Comparison of ENCODE assay signal across 10 cellular contexts in the genomic region with DNA sequence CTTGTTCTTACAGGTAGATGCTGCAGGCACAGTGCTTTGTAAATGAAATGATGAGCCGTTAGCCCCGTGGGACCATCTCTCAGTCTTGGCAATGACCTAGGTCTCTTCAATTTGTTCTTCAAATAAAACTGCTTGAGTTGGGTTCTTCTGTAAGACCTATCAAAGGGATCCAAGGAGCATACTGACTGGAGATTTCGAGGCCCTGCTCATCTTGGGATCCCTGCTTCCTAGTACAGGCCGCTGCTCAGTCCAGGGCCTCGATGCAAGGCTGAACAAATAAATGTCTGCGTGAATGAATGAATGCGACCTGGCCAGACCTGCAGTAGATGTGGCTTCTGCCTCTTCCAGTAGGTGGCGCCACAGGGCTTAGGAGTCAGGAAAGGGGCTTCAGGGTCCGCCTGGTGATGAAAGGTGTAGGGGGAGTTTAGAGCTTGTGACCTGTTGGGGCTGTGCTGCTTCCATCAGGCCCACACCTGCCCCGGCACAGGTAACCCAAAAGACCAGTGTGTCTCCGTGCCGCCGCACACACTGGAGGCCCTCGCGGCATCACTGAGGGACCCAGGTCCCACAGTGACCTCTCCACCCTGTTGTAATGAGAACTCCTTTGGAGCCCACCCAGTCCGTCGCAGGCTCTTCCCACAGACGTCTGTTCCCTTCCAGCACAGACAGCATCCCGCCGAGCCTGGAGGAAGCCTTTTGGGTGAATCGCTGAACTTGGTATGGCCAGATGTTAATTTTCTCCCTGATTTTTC. TPM values are rescaled to one million over a fixed set of nuclear protein-coding genes. Genes with fewer than 3 reads are reported as not detected.
DNase-seq lines count a peak whose midpoint lies in the region; ATAC-seq and TF ChIP-seq lines count a peak whose summit lies in the region.
"Had no signal": no experiment of that assay in that cellular context is flagged by ENCODE, and none has a peak within 500 bp of the region (broad histone marks: within the 10 kb centered on the region; RNA-seq: fewer than 3 reads in every experiment).

No MANE protein-coding gene starts in this region.

- H4K91ac ChIP-seq in IMR-90 (ENCODE audit: insufficient read depth, low read depth, low read length): no peak overlapping the region

- in situ Hi-C loops in IMR-90 (cut with MboI; ENCODE audit: low sequenced_read_pairs): loop anchor here (5.0 to 10.0 kb wide), 2 partner anchors 225 to 528 kb away; no protein-coding TSS in a partner anchor

- H2AK9ac ChIP-seq in IMR-90 (replicated peaks; ENCODE audit: low read depth, low read length, poor library complexity): peak overlapping the region; percentile 70

- H2AK5ac ChIP-seq in IMR-90 (ENCODE audit: low read depth, low read length): peak overlapping the region; percentile 63

- H3K56ac ChIP-seq in IMR-90 (ENCODE audit: extremely low read depth, insufficient read depth, low read length): no peak overlapping the region

- TF ChIP-seq CTCF in IMR-90 (conservative IDR thresholded peaks at IDR 0.05; ENCODE audit: low read depth, low read length) (peak; percentile 71), lower lobe of right lung (IDR thresholded peaks at IDR 0.05) (peak; percentile 71)

- H2AFZ ChIP-seq in IMR-90 (replicated peaks; ENCODE audit: low read length, poor library complexity): peak overlapping the region; percentile 18

- TF ChIP-seq POLR2A in IMR-90 (IDR thresholded peaks at IDR 0.05; ENCODE audit: low read depth, low read length): no peak

- H4K8ac ChIP-seq in IMR-90 (ENCODE audit: low read depth in 2 of 2, low read length in 2 of 2): no peak overlapping the region

- H3K4ac ChIP-seq in IMR-90 (ENCODE audit: low read depth, low read length): 0 out of 2 replicates have a peak overlapping the region, but pooled peaks have one; percentile 9

- WGBS in IMR-90 (ENCODE audit: extremely low coverage in 2 of 2, insufficient read length in 1 of 2), 2 experiments: 82% methylated on average over 10 of the region's 21 CpGs; no CpG with 5 or more reads in 1 of the 2 experiments

- H2BK15ac ChIP-seq in IMR-90 (ENCODE audit: low read depth, low read length): no peak overlapping the region

- H3K14ac ChIP-seq in IMR-90 (replicated peaks; ENCODE audit: low read depth, low read length): no peak overlapping the region

- POLR2A ChIA-PET in IMR-90 (lab: Charles Lee; ENCODE audit: unreplicated experiment): no interaction called here

- H3K4me3 ChIP-seq in IMR-90 (ENCODE audit: insufficient read depth, low read depth, low read length) (no peak overlapping the region), lower lobe of right lung (no peak overlapping the region)
- H3K4me3 ChIP-seq: skin epidermis had no signal

- H3K18ac ChIP-seq in IMR-90 (ENCODE audit: low read depth, low read length): no peak overlapping the region

- ATAC-seq in IMR-90 (ENCODE audit: low read depth) (no peak), lower lobe of right lung (no peak)
- ATAC-seq: T-helper 17 cell had no signal

- H4K20me1 ChIP-seq in IMR-90 (ENCODE audit: insufficient read depth, low read length): peaks cover 14% of the 10 kb centered on the region; the same call in 1 of the 2 replicates

- H3K36me3 ChIP-seq in IMR-90 (ENCODE audit: control insufficient read depth, insufficient read depth, low read length) (no peaks in the 10 kb centered on the region), lower lobe of right lung (no peaks in the 10 kb centered on the region)

- no peaks in the 10 kb centered on the region for H3K9me3 ChIP-seq in IMR-90 (ENCODE audit: control insufficient read depth, insufficient read depth, low read length)
- no peaks in the 10 kb centered on the region for H3K9me3 ChIP-seq in lower lobe of right lung

- no TSS peak for BruUV-seq in IMR-90 (replicated peaks; lab: Mats Ljungman, UMichigan)

- H2BK120ac ChIP-seq in IMR-90 (ENCODE audit: low read depth, low read length): peak overlapping the region; percentile 16; the same call in 1 of the 2 replicates

- DNase-seq in DMS 273 treated with DMSO at 0.1 percent for 48 hours (lab: John Stamatoyannopoulos, UW) (peak; percentile 7), IMR-90 (peak; percentile 62), RPMI8226 (peak; percentile 45), dedifferentiated amniotic fluid mesenchymal stem cell (ENCODE audit: extremely low spot score) (peak; percentile 39), lower lobe of right lung (peak; percentile 57), hippocampal formation (lab: John Stamatoyannopoulos, UW) (no peak), DMS153 treated with DMSO at 0.1 percent for 48 hours (lab: John Stamatoyannopoulos, UW; ENCODE audit: unreplicated experiment) (no peak)

- peaks cover 4% of the 10 kb centered on the region; the same call in 1 of the 2 replicates for H3K9me1 ChIP-seq in IMR-90 (ENCODE audit: insufficient read depth, low read length)

- peaks cover 5% of the 10 kb centered on the region; the same call in 1 of the 2 replicates for H3K4me1 ChIP-seq in IMR-90 (ENCODE audit: control insufficient read depth, insufficient read depth, low read length)
- peaks cover 5% of the 10 kb centered on the region for H3K4me1 ChIP-seq in lower lobe of right lung

- no peak overlapping the region for H2BK5ac ChIP-seq in IMR-90 (ENCODE audit: low read depth, low read length, poor library complexity, severe bottlenecking)

- H3K4me2 ChIP-seq in IMR-90 (ENCODE audit: low read depth, low read length): no peak overlapping the region

- H3K27ac ChIP-seq in IMR-90 (ENCODE audit: insufficient read depth, low read length): no peak overlapping the region
- no peak overlapping the region for H3K27ac ChIP-seq in lower lobe of right lung
- peak overlapping the region; percentile 13 for H3K27ac ChIP-seq in temporal lobe (ENCODE audit: low read depth, low read length)
- H3K27ac ChIP-seq: skin epidermis had no signal

- H4K5ac ChIP-seq in IMR-90 (ENCODE audit: low read depth, low read length): no peak overlapping the region

- CTCF ChIA-PET in IMR-90 (lab: Yijun Ruan, JAX): no interaction called here

- peak; percentile 91 for TF ChIP-seq RAD21 in IMR-90 (IDR thresholded peaks at IDR 0.05; ENCODE audit: low read length)

- no peak overlapping the region for H3K9ac ChIP-seq in IMR-90 (ENCODE audit: low read depth, low read length)

- H2BK20ac ChIP-seq in IMR-90 (ENCODE audit: low read depth, low read length): no peak overlapping the region

- dilution Hi-C loops in IMR-90 (cut with HindIII; ENCODE audit: low sequenced_read_pairs, unreplicated experiment): no loop called here

- H3K27me3 ChIP-seq in IMR-90 (ENCODE audit: control insufficient read depth, insufficient read depth, low read length) (no peaks in the 10 kb centered on the region; the same call in 1 of the 2 replicates), lower lobe of right lung (ENCODE audit: low read depth) (peaks cover 39% of the 10 kb centered on the region)

- H3K79me1 ChIP-seq in IMR-90 (ENCODE audit: low read depth in 1 of 2, low read length in 2 of 2): peaks cover 8 to 52% of the 10 kb centered on the region in 2 experiments; a peak in 3 of 4 replicates

- H3K23ac ChIP-seq in IMR-90 (ENCODE audit: low read depth, low read length): no peak overlapping the region

- intact Hi-C loops in IMR-90 (cut with micrococcal nuclease) (loop anchor here (1.0 to 2.0 kb wide), 4 partner anchors 216 to 526 kb away; no protein-coding TSS in a partner anchor), lower lobe of right lung (cut with DNase I) (no loop called here)

TF ChIP-seq in IMR-90, 13 proteins besides CTCF, POLR2A, EP300 and RAD21:
- no peak for TF ChIP-seq RCOR1 (IDR thresholded peaks at IDR 0.05; ENCODE audit: insufficient replicate concordance, low read length)
- peak; percentile 78 for TF ChIP-seq SMC3 (IDR thresholded peaks at IDR 0.05; ENCODE audit: low read depth, low read length)
- TF ChIP-seq, protein P1, sequence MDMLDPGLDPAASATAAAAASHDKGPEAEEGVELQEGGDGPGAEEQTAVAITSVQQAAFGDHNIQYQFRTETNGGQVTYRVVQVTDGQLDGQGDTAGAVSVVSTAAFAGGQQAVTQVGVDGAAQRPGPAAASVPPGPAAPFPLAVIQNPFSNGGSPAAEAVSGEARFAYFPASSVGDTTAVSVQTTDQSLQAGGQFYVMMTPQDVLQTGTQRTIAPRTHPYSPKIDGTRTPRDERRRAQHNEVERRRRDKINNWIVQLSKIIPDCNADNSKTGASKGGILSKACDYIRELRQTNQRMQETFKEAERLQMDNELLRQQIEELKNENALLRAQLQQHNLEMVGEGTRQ (IDR thresholded peaks at IDR 0.05; ENCODE audit: low read depth, low read length): no peak
- TF ChIP-seq CHD1 (IDR thresholded peaks at IDR 0.05; ENCODE audit: low read depth, low read length): no peak
- no peak for TF ChIP-seq CEBPB (IDR thresholded peaks at IDR 0.05; ENCODE audit: low read depth, low read length)
- no peak for TF ChIP-seq MAFK (IDR thresholded peaks at IDR 0.05; ENCODE audit: low read depth, low read length)

RNA-seq across cellular contexts. Expression of a gene that starts 4.4 kb away (rescaled TPM):
- total RNA-seq in IMR-90 (2012; rRNA removed) (1.6 and 1.9 TPM in 2 replicates), lower lobe of right lung (8.4 TPM), temporal lobe (24.1 TPM)
- polyA plus RNA-seq in IMR-90 (2012; rRNA removed): 2.6 and 2.7 TPM in 2 replicates
- 1.1 and 2.8 TPM in 2 replicates for polyA plus RNA-seq in IMR-90 (2012; cell fraction: cytosol; rRNA removed)
- polyA plus RNA-seq in IMR-90 (2012; cell fraction: nucleus; rRNA removed; ENCODE audit: low replicate concordance): 12.4 and 16.6 TPM in 2 replicates

RNA-seq across cellular contexts. Expression of a gene that starts 53.0 kb away (rescaled TPM):
- total RNA-seq in IMR-90 (2012; rRNA removed): 13.3 and 13.9 TPM in 2 replicates
- 19.7 and 22.5 TPM in 2 replicates for polyA plus RNA-seq in IMR-90 (2012; rRNA removed)
- polyA plus RNA-seq in IMR-90 (2012; cell fraction: cytosol; rRNA removed): 9.9 and 13.2 TPM in 2 replicates
- polyA plus RNA-seq in IMR-90 (2012; cell fraction: nucleus; rRNA removed; ENCODE audit: low replicate concordance): 14.4 and 22.6 TPM in 2 replicates
- total RNA-seq in lower lobe of right lung: 12.4 TPM
- total RNA-seq in temporal lobe: 6.9 TPM

Comparison
In these comparisons a context has a peak if more than half of its experiments do, and no peak if none do; other contexts are left out.
1. DNase-seq: peak in DMS 273 treated with DMSO at 0.1 percent for 48 hours (single experiment), IMR-90 (single experiment), RPMI8226 (single experiment), dedifferentiated amniotic fluid mesenchymal stem cell (single experiment) and lower lobe of right lung (single experiment); none in hippocampal formation (0 of 2) and DMS153 treated with DMSO at 0.1 percent for 48 hours (single experiment).